In genomic region chr11:58677536-58677935, GRCh38 we compare ENCODE assay signal across 9 cellular contexts. TPM values are rescaled to one million over a fixed set of nuclear protein-coding genes. Genes with fewer than 3 reads are reported as not detected.
"Had no signal": no experiment of that assay in that cellular context is flagged by ENCODE, and none has a peak within 500 bp of the region (broad histone marks: within the 10 kb centered on the region; RNA-seq: fewer than 3 reads in every experiment).

No MANE protein-coding gene starts in this region.

RNA-seq across cellular contexts. Expression of gene GLYAT, which starts 54.2 kb away (rescaled TPM):
- total RNA-seq: OCI-LY7, PC-3, PC-9, Peyer's patch, SJCRH30, SJSA1, SK-MEL-5, T-cell had no signal
- polyA plus RNA-seq: SK-N-SH had no signal
